Comparison of ENCODE assay signal across 8 cellular contexts in genomic region chr3:42071720-42072582, GRCh38. TPM values are rescaled to one million over a fixed set of nuclear protein-coding genes. Genes with fewer than 3 reads are reported as not detected.
DNase-seq lines count a peak whose midpoint lies in the region; ATAC-seq, FAIRE-seq and TF ChIP-seq lines count a peak whose summit lies in the region.

No MANE protein-coding gene starts in this region.

- DNase-seq in NCI-H1694 (lab: John Stamatoyannopoulos, UW) (peak; percentile 44), WERI-Rb-1 (peak; percentile 53), glomerular visceral epithelial cell (ENCODE audit: extremely low spot score) (peak; percentile 78), pancreas (peak; percentile 49 to 84 (median 69)), HUDEP-2 (lab: John Stamatoyannopoulos, UW; ENCODE audit: unreplicated experiment in 76 of 76) (no peak)

- H3K36me3 ChIP-seq in BLaER1 treated with 17β-estradiol and CSF1 and Interleukin-3, amounts not matched to agents 10 nM and 100 nM, result peaks cover 0 to 21% (median 8%) of the 10 kb centered on the region in 11 experiments; a peak in 12 of 22 replicates
- H3K36me3 ChIP-seq in WERI-Rb-1 (no peaks in the 10 kb centered on the region), pancreas (no peaks in the 10 kb centered on the region)

- peak overlapping the region; percentile 69 to 81 (median 78) for H3K9ac ChIP-seq in BLaER1 treated with 17β-estradiol and CSF1 and Interleukin-3, amounts not matched to agents 10 nM and 100 nM

- intact Hi-C loops in pancreas (cut with DNase I), result no loop called here

- peak overlapping the region; percentile 89 to 100 (median 97) for H3K4me2 ChIP-seq in BLaER1 treated with 17β-estradiol and CSF1 and Interleukin-3, amounts not matched to agents 10 nM and 100 nM

- no peak for FAIRE-seq in pancreas (lab: Jason Lieb, UNC)

- H3K27me3 ChIP-seq in BLaER1 treated with 17β-estradiol and CSF1 and Interleukin-3, amounts not matched to agents 10 nM and 100 nM, result no peaks in the 10 kb centered on the region
- H3K27me3 ChIP-seq in WERI-Rb-1 (ENCODE audit: insufficient read depth, low read depth, severe bottlenecking) (no peaks in the 10 kb centered on the region), pancreas (no peaks in the 10 kb centered on the region)

- H3K4me3 ChIP-seq in BLaER1 treated with 17β-estradiol and CSF1 and Interleukin-3, amounts not matched to agents 10 nM and 100 nM, result peak overlapping the region; percentile 42 to 69 (median 59)
- peak overlapping the region; percentile 29 for H3K4me3 ChIP-seq in WERI-Rb-1 (ENCODE audit: low read depth, low read length)
- peak overlapping the region in 1 of 4 donors; percentile 25 for H3K4me3 ChIP-seq in pancreas

- H3K4me1 ChIP-seq in BLaER1 treated with 17β-estradiol and CSF1 and Interleukin-3, amounts not matched to agents 10 nM and 100 nM, result peaks cover 72 to 83% (median 80%) of the 10 kb centered on the region in 10 experiments
- peaks cover 20 to 38% (median 20%) of the 10 kb centered on the region in 3 donors for H3K4me1 ChIP-seq in pancreas

- H4K20me1 ChIP-seq in BLaER1 treated with 17β-estradiol and CSF1 and Interleukin-3, amounts not matched to agents 10 nM and 100 nM, result peaks cover 5 to 76% (median 35%) of the 10 kb centered on the region in 11 experiments; a peak in 14 of 22 replicates

- peak overlapping the region; percentile 79 to 91 (median 82) for H3K27ac ChIP-seq in BLaER1 treated with 17β-estradiol and CSF1 and Interleukin-3, amounts not matched to agents 10 nM and 100 nM
- H3K27ac ChIP-seq in WERI-Rb-1 (peak overlapping the region; percentile 56), pancreas (peak overlapping the region; percentile 20 to 69 (median 42))

- ATAC-seq in GM21723 (IDR thresholded peaks at IDR 0.05; ENCODE audit: unreplicated experiment), result peak; percentile 50
- peak; percentile 76 to 85 (median 81) for ATAC-seq in pancreas
- ATAC-seq in GM18520 (IDR thresholded peaks at IDR 0.05; ENCODE audit: unreplicated experiment), result no peak

- peaks cover 14 to 24% (median 21%) of the 10 kb centered on the region in 11 experiments; a peak in 21 of 22 replicates for H3K9me3 ChIP-seq in BLaER1 treated with 17β-estradiol and CSF1 and Interleukin-3, amounts not matched to agents 10 nM and 100 nM (replicated peaks in 1 of 11)
- H3K9me3 ChIP-seq in WERI-Rb-1 (ENCODE audit: severe bottlenecking), result no peaks in the 10 kb centered on the region
- H3K9me3 ChIP-seq in pancreas, result no peaks in the 10 kb centered on the region

- WGBS in pancreas, 2 donors, result 9 to 10% methylated on average over 14 of the region's 14 CpGs

- TF ChIP-seq CTCF in WERI-Rb-1 (IDR thresholded peaks at IDR 0.05; ENCODE audit: low read depth, low read length), result no peak
- no peak for TF ChIP-seq CTCF in pancreas (IDR thresholded peaks at IDR 0.05)

RNA-seq across cellular contexts. Expression of gene TRAK1, which starts 19.2 kb away (rescaled TPM):
- total RNA-seq in pancreas, result 10 to 100 TPM in 4 of 6 donors, 1 to 10 TPM in 2; 9.3 to 24.3 (median 11.7) TPM
- polyA plus RNA-seq in pancreas, result 10 to 100 TPM; 10.6 to 19.7 TPM

Comparison
In these comparisons a context has a peak if more than half of its experiments do, and no peak if none do; other contexts are left out.
1. DNase-seq: peak in NCI-H1694 (single experiment), WERI-Rb-1 (single experiment), glomerular visceral epithelial cell (single experiment) and pancreas (6 of 6); none in HUDEP-2 (0 of 76).
2. Peak in every context shown above with its lines, with median percentiles within 50 percentile points of each other: H3K27ac ChIP-seq.